ENCODE assay signal across 8 cellular contexts in the genomic region with DNA sequence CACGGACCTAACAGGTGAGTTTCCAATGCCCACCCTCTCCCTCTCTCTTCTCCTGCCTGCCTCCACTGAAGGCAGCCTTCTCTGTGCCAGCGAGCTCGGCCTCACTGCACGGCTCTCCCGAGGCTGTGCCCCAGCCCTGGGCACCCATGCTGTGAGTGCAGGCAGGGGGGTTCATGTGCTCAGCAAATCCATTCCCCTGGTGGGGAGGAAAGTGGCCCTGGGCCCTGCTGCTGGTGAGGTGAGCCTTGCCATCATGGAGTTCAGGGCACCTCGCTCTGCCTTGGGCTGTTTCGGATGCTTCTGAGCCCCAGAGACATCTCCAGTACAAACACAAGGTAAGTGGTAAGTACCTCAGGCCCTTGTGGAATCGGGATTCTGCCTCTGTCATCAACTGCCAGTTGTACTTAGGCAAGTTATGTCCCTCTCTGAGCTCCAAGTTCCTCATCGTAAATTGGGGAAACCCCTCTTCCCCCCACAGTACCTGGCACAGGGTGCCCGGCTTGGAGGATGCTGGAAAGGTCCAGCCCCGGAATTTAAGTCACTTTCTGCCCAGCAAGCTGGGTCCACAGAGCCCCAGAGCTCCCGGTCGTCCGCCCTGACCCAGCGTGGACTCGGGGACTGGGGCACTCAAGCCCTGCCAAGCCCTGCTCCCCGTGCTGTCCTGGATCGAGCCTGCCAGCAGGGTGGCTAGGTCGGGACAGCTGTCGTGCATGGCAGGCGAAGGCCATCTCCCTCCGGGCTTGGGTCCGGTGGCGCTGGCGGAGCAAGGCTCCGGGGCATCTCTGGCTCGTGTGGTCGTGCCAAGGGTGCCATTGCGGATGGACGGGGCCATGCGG. TPM values are rescaled to one million over a fixed set of nuclear protein-coding genes. Genes with fewer than 3 reads are reported as not detected.
DNase-seq lines count a peak whose midpoint lies in the region; ATAC-seq and TF ChIP-seq lines count a peak whose summit lies in the region.

No MANE protein-coding gene starts in this region.

- H3K36me3 ChIP-seq in ovary = no peaks in the 10 kb centered on the region

- no peak for TF ChIP-seq POLR2A in ovary (IDR thresholded peaks at IDR 0.05)

- H3K27me3 ChIP-seq in foreskin keratinocyte (no peaks in the 10 kb centered on the region), ovary (no peaks in the 10 kb centered on the region)

- H3K27ac ChIP-seq in 22Rv1 (peak overlapping the region; percentile 95), foreskin keratinocyte (no peak overlapping the region), ovary (peak overlapping the region in 1 of 2 donors; percentile 26)

- TF ChIP-seq CTCF in 22Rv1 (IDR thresholded peaks at IDR 0.05) = no peak
- no peak for TF ChIP-seq CTCF in foreskin keratinocyte (conservative IDR thresholded peaks at IDR 0.05)
- no peak for TF ChIP-seq CTCF in ovary (IDR thresholded peaks at IDR 0.05)

- 15 to 23% (median 21%) methylated on average over 19 to 31 of the region's 31 CpGs for WGBS in ovary, 3 donors

- DNase-seq in T-helper 9 cell (peak; percentile 18), foreskin keratinocyte (no peak), ovary (no peak), GM19238 (ENCODE audit: insufficient read length, low spot score) (no peak), NCI-H226 (no peak)

- H3K9me3 ChIP-seq in ovary = no peaks in the 10 kb centered on the region

- ATAC-seq in GM18909 (IDR thresholded peaks at IDR 0.05; ENCODE audit: poor library complexity, unreplicated experiment) = peak; percentile 15
- ATAC-seq in HG03159 (IDR thresholded peaks at IDR 0.05; ENCODE audit: unreplicated experiment) = peak; percentile 10
- peak; percentile 6 for ATAC-seq in foreskin keratinocyte

- peak overlapping the region; percentile 51 for H3K4me3 ChIP-seq in ovary

- intact Hi-C loops in ovary (cut with DNase I) = loop anchor here in 1 of 4 donors (5.0 kb wide), 1 partner anchor 40 kb away; the partner anchor contains the start of genes ANKS3 and DNAAF8

- H3K4me1 ChIP-seq in foreskin keratinocyte (no peaks in the 10 kb centered on the region), ovary (ENCODE audit: insufficient read depth) (peaks cover 5% of the 10 kb centered on the region)

- TF ChIP-seq EP300 in ovary (IDR thresholded peaks at IDR 0.05) = no peak

RNA-seq across cellular contexts. Expression of gene NUDT16L1, which starts 0.7 kb away (rescaled TPM):
- total RNA-seq in foreskin keratinocyte = 24.7 and 25.1 TPM in 2 replicates
- polyA plus RNA-seq in foreskin keratinocyte = 35.6 and 38.8 TPM in 2 replicates
- 10 to 100 TPM; 19.4 to 33.1 (median 28.0) TPM for total RNA-seq in ovary
- polyA plus RNA-seq in ovary = 10 to 100 TPM in 1 of 2 donors, 1 to 10 TPM in 1; 8.1 to 33.6 TPM

RNA-seq across cellular contexts. Expression of gene ANKS3, which starts 41.4 kb away (rescaled TPM):
- total RNA-seq in foreskin keratinocyte (9.2 and 10.9 TPM in 2 replicates), ovary (10 to 100 TPM; 19.8 to 37.4 (median 32.3) TPM)
- polyA plus RNA-seq in foreskin keratinocyte (7.4 and 8.6 TPM in 2 replicates), ovary (10 to 100 TPM in 1 of 2 donors, 1 to 10 TPM in 1; 6.7 to 26.0 TPM)

RNA-seq across cellular contexts. Expression of gene DNAAF8, which starts 41.7 kb away (rescaled TPM):
- total RNA-seq in foreskin keratinocyte (0.18 and 0.31 TPM in 2 replicates), ovary (1 to 10 TPM in 6 of 7 donors, under 1 TPM in 1; 0.48 to 9.1 (median 1.5) TPM)
- polyA plus RNA-seq in foreskin keratinocyte (0.29 and 0.30 TPM in 2 replicates), ovary (1 to 10 TPM in 1 of 2 donors, under 1 TPM in 1; 0.35 to 1.2 TPM)
